2 cellular contexts compared by ENCODE assay signal in genomic region chr9:571066-571465, GRCh38.
A peak's percentile ranks its signal among the peaks of the same experiment; 100 is the strongest.
TF ChIP-seq lines count a peak whose summit lies in the region.

No MANE protein-coding gene starts in this region.

TF ChIP-seq in liver, 16 proteins besides CTCF, POLR2A, EP300 and RAD21 (continued from another document):
- TF ChIP-seq FOXA2 (IDR thresholded peaks at IDR 0.05) (peak; percentile 48), HNF4G (IDR thresholded peaks at IDR 0.05) (no peak), HNF4A (conservative IDR thresholded peaks at IDR 0.05) (peak in 1 of 2 donors; percentile 9), TAF1 (conservative IDR thresholded peaks at IDR 0.05) (no peak), JUND (IDR thresholded peaks at IDR 0.05) (no peak), SP1 (IDR thresholded peaks at IDR 0.05) (no peak)
TF ChIP-seq in liver: peak in this region for 3.

TF ChIP-seq in HepG2, 621 proteins besides CTCF, POLR2A, EP300 and RAD21 (continued from another document):
- TF ChIP-seq SP5 (CRISPR knock-in tag; IDR thresholded peaks at IDR 0.05; ENCODE audit: borderline replicate concordance, low read depth) (no peak), ATF6 (CRISPR knock-in tag; conservative IDR thresholded peaks at IDR 0.05) (no peak), ZNF264 (CRISPR knock-in tag; IDR thresholded peaks at IDR 0.05) (no peak), KDM1A (CRISPR knock-in tag; IDR thresholded peaks at IDR 0.05) (no peak), ZNF687 (CRISPR knock-in tag; IDR thresholded peaks at IDR 0.05) (no peak), ZNF737 (CRISPR knock-in tag; IDR thresholded peaks at IDR 0.05; ENCODE audit: borderline replicate concordance) (no peak), GPN1 (CRISPR knock-in tag; IDR thresholded peaks at IDR 0.05; ENCODE audit: borderline replicate concordance) (no peak), CEBPB (IDR thresholded peaks at IDR 0.05; ENCODE audit: borderline replicate concordance, low read depth, low read length) (no peak), ERF (CRISPR knock-in tag; IDR thresholded peaks at IDR 0.05) (no peak), ZNF883 (CRISPR knock-in tag; IDR thresholded peaks at IDR 0.05; ENCODE audit: not compliant biosample characterization) (no peak), MAFF (IDR thresholded peaks at IDR 0.05; ENCODE audit: low read depth, low read length) (no peak)
- TF ChIP-seq, protein P1, sequence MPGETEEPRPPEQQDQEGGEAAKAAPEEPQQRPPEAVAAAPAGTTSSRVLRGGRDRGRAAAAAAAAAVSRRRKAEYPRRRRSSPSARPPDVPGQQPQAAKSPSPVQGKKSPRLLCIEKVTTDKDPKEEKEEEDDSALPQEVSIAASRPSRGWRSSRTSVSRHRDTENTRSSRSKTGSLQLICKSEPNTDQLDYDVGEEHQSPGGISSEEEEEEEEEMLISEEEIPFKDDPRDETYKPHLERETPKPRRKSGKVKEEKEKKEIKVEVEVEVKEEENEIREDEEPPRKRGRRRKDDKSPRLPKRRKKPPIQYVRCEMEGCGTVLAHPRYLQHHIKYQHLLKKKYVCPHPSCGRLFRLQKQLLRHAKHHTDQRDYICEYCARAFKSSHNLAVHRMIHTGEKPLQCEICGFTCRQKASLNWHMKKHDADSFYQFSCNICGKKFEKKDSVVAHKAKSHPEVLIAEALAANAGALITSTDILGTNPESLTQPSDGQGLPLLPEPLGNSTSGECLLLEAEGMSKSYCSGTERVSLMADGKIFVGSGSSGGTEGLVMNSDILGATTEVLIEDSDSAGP (CRISPR knock-in tag; IDR thresholded peaks at IDR 0.05; ENCODE audit: borderline replicate concordance): no peak
TF ChIP-seq in HepG2: peak in this region for 0.
